Comparison of ENCODE assay signal across 8 cellular contexts in genomic region chr20:20824924-20825584, GRCh38.
DNase-seq lines count a peak whose midpoint lies in the region; ATAC-seq and TF ChIP-seq lines count a peak whose summit lies in the region.

No MANE protein-coding gene starts in this region.

- H3K4me1 Mint-ChIP-seq in activated naive CD8-positive, alpha-beta T cell treated with anti-CD3 and anti-CD28 coated beads for 36 hours, result no peaks in the 10 kb centered on the region

- no peaks in the 10 kb centered on the region for H3K79me2 ChIP-seq in Karpas-422 (ENCODE audit: low read length)

- H2AFZ ChIP-seq in Karpas-422 (ENCODE audit: low read length), result no peak overlapping the region

- peak; percentile 75 to 92 for TF ChIP-seq CTCF in right atrium auricular region (IDR thresholded peaks at IDR 0.05)

- ATAC-seq in GM19023 (IDR thresholded peaks at IDR 0.05; ENCODE audit: unreplicated experiment), result peak; percentile 77
- ATAC-seq in sciatic nerve, result peak; percentile 68
- no peak for ATAC-seq in HG03342 (IDR thresholded peaks at IDR 0.05; ENCODE audit: unreplicated experiment)

- DNase-seq in AG08396 (ENCODE audit: low spot score) (peak; percentile 41), Karpas-422 (peak; percentile 85), SHP77 treated with DMSO at 0.1 percent for 48 hours (lab: John Stamatoyannopoulos, UW) (peak; percentile 56), right atrium auricular region (ENCODE audit: low spot score) (peak; percentile 70), sciatic nerve (ENCODE audit: low spot score) (peak; percentile 75)
- DNase-seq in activated naive CD8-positive, alpha-beta T cell treated with anti-CD3 and anti-CD28 coated beads for 36 hours, result peak; percentile 46

- H3K27me3 Mint-ChIP-seq in activated naive CD8-positive, alpha-beta T cell treated with anti-CD3 and anti-CD28 coated beads for 36 hours, result peaks cover 32% of the 10 kb centered on the region

- H3K4me2 ChIP-seq in Karpas-422 (ENCODE audit: low read depth, low read length, poor library complexity, severe bottlenecking), result no peak overlapping the region

- H3K4me1 ChIP-seq in Karpas-422 (ENCODE audit: low read length) (peaks cover 4% of the 10 kb centered on the region; the same call in 1 of the 2 replicates), right atrium auricular region (peaks cover 0 to 8% of the 10 kb centered on the region in 2 donors)

- H3K4me3 ChIP-seq in Karpas-422 (ENCODE audit: low read length), result no peak overlapping the region
- no peak overlapping the region for H3K4me3 ChIP-seq in right atrium auricular region

- H3K9me3 ChIP-seq in Karpas-422 (ENCODE audit: low read length) (no peaks in the 10 kb centered on the region), right atrium auricular region (no peaks in the 10 kb centered on the region)

- no peak overlapping the region for H3K27ac Mint-ChIP-seq in activated naive CD8-positive, alpha-beta T cell treated with anti-CD3 and anti-CD28 coated beads for 36 hours

- no peaks in the 10 kb centered on the region for H3K9me2 ChIP-seq in Karpas-422 (replicated peaks; ENCODE audit: insufficient read depth, low read length)

- no peaks in the 10 kb centered on the region for H3K36me3 Mint-ChIP-seq in activated naive CD8-positive, alpha-beta T cell treated with anti-CD3 and anti-CD28 coated beads for 36 hours

- H3K27me3 ChIP-seq in Karpas-422 (ENCODE audit: low read length) (no peaks in the 10 kb centered on the region), right atrium auricular region (no peaks in the 10 kb centered on the region)

- no peak overlapping the region for H3K4me3 Mint-ChIP-seq in activated naive CD8-positive, alpha-beta T cell treated with anti-CD3 and anti-CD28 coated beads for 36 hours

- H3K9me3 Mint-ChIP-seq in activated naive CD8-positive, alpha-beta T cell treated with anti-CD3 and anti-CD28 coated beads for 36 hours, result peaks cover 7% of the 10 kb centered on the region

- intact Hi-C loops in sciatic nerve (cut with DNase I), result loop anchor here (10.0 kb wide), 1 partner anchor 160 kb away; no protein-coding TSS in a partner anchor

- no peak overlapping the region for H3K9ac ChIP-seq in Karpas-422 (ENCODE audit: low read length)

- H3K27ac ChIP-seq in Karpas-422 (ENCODE audit: low read length) (no peak overlapping the region), right atrium auricular region (no peak overlapping the region)

- no peaks in the 10 kb centered on the region for H3K36me3 ChIP-seq in Karpas-422 (ENCODE audit: insufficient read depth, low read length)
- H3K36me3 ChIP-seq in right atrium auricular region, result no peaks in the 10 kb centered on the region

- H4K20me1 ChIP-seq in Karpas-422 (ENCODE audit: insufficient read depth, low read depth, low read length), result no peaks in the 10 kb centered on the region
